In genomic region chr10:124650263-124650662, GRCh38 we compare ENCODE assay signal across 14 cellular contexts.
A peak's percentile ranks its signal among the peaks of the same experiment; 100 is the strongest.
DNase-seq lines count a peak whose midpoint lies in the region; ATAC-seq, FAIRE-seq and TF ChIP-seq lines count a peak whose summit lies in the region.
"Had no signal": no experiment of that assay in that cellular context is flagged by ENCODE, and none has a peak within 500 bp of the region (broad histone marks: within the 10 kb centered on the region; RNA-seq: fewer than 3 reads in every experiment).

No MANE protein-coding gene starts in this region.

- H3K4me3 ChIP-seq in esophagus squamous epithelium (no peak overlapping the region), skin epidermis (no peak overlapping the region)
- H3K4me3 ChIP-seq: ascending aorta, SJSA1, uterus had no signal

- peaks cover 0 to 1% (median 0%) of the 10 kb centered on the region in 3 donors for H3K36me3 ChIP-seq in esophagus squamous epithelium
- H3K36me3 ChIP-seq: ascending aorta, SJSA1, uterus had no signal

- H3K4me1 Mint-ChIP-seq in T-helper 17 cell: peaks cover 70% of the 10 kb centered on the region

- no peaks in the 10 kb centered on the region for H3K27me3 Mint-ChIP-seq in T-helper 17 cell

- H3K9me3 ChIP-seq in T-helper 17 cell (ENCODE audit: control insufficient read depth, low read length, poor library complexity, severe bottlenecking) (no peaks in the 10 kb centered on the region), esophagus squamous epithelium (no peaks in the 10 kb centered on the region)
- H3K9me3 ChIP-seq: ascending aorta, SJSA1, uterus had no signal

- 94 to 98% methylated on average over 8 to 10 of the region's 12 CpGs for WGBS in esophagus squamous epithelium, 2 donors

- intact Hi-C loops in esophagus squamous epithelium (cut with DNase I): loop anchor here (10.0 kb wide), 1 partner anchor 85 kb away; no protein-coding TSS in a partner anchor

- no peaks in the 10 kb centered on the region for H3K36me3 Mint-ChIP-seq in T-helper 17 cell (ENCODE audit: low read depth)

- ATAC-seq in T-helper 17 cell (no peak), foreskin keratinocyte (no peak)

- peak overlapping the region; percentile 84 for H3K4me3 Mint-ChIP-seq in T-helper 17 cell

- H3K27ac ChIP-seq in esophagus squamous epithelium (peak overlapping the region; percentile 84 to 90 (median 86)), skin epidermis (peak overlapping the region in 18 of 21 experiments; percentile 29 to 98 (median 82)), foreskin keratinocyte (no peak overlapping the region)
- H3K27ac ChIP-seq: SJSA1 had no signal

- TF ChIP-seq CTCF in esophagus squamous epithelium (IDR thresholded peaks at IDR 0.05): no peak
- TF ChIP-seq CTCF in foreskin keratinocyte (conservative IDR thresholded peaks at IDR 0.05): no peak

- no peak for DNase-seq in GM12892 (ENCODE audit: insufficient read length)
- DNase-seq in T-helper 17 cell: no peak
- DNase-seq in esophagus squamous epithelium (lab: John Stamatoyannopoulos, UW): no peak
- DNase-seq in NCI-H2227 treated with DMSO at 0.1 percent for 48 hours (lab: John Stamatoyannopoulos, UW): no peak
- no peak for DNase-seq in T-helper 9 cell
- DNase-seq in foreskin keratinocyte: no peak
- DNase-seq: DMS 273 treated with DMSO at 0.1 percent for 48 hours, erythroblast, MV-4-11, NCI-H526, uterus had no signal

- FAIRE-seq in GM12892 (lab: Jason Lieb, UNC): peak; percentile 54

- H3K27me3 ChIP-seq in esophagus squamous epithelium (no peaks in the 10 kb centered on the region), foreskin keratinocyte (no peaks in the 10 kb centered on the region)
- H3K27me3 ChIP-seq: ascending aorta, SJSA1, uterus had no signal

- no peak for TF ChIP-seq POLR2A in GM12892 (IDR thresholded peaks at IDR 0.05; ENCODE audit: low read depth, low read length)
- no peak for TF ChIP-seq POLR2A in esophagus squamous epithelium (IDR thresholded peaks at IDR 0.05)

- peaks cover 88 to 100% (median 96%) of the 10 kb centered on the region in 3 donors for H3K4me1 ChIP-seq in esophagus squamous epithelium
- H3K4me1 ChIP-seq in foreskin keratinocyte: peaks cover 26% of the 10 kb centered on the region

- peak overlapping the region; percentile 97 for H3K27ac Mint-ChIP-seq in T-helper 17 cell
